In genomic region chr5:62594364-62594984, GRCh38 we compare ENCODE assay signal across 1 cellular context.
TF ChIP-seq lines count a peak whose summit lies in the region.

No MANE protein-coding gene starts in this region.

TF ChIP-seq in WTC11, 78 proteins besides CTCF, POLR2A, EP300 and RAD21 (continued from another document):
- TF ChIP-seq STAT6 (CRISPR knock-in tag; conservative IDR thresholded peaks at IDR 0.05; ENCODE audit: low read depth) (no peak), ZNF281 (CRISPR knock-in tag; IDR thresholded peaks at IDR 0.05) (no peak), MAX (CRISPR knock-in tag; IDR thresholded peaks at IDR 0.05) (no peak), ZBTB43 (CRISPR knock-in tag; IDR thresholded peaks at IDR 0.05) (no peak), ZNF423 (CRISPR knock-in tag; IDR thresholded peaks at IDR 0.05) (no peak), ZNF425 (CRISPR knock-in tag; conservative IDR thresholded peaks at IDR 0.05) (no peak)
